9 cellular contexts compared by ENCODE assay signal in the genomic region with DNA sequence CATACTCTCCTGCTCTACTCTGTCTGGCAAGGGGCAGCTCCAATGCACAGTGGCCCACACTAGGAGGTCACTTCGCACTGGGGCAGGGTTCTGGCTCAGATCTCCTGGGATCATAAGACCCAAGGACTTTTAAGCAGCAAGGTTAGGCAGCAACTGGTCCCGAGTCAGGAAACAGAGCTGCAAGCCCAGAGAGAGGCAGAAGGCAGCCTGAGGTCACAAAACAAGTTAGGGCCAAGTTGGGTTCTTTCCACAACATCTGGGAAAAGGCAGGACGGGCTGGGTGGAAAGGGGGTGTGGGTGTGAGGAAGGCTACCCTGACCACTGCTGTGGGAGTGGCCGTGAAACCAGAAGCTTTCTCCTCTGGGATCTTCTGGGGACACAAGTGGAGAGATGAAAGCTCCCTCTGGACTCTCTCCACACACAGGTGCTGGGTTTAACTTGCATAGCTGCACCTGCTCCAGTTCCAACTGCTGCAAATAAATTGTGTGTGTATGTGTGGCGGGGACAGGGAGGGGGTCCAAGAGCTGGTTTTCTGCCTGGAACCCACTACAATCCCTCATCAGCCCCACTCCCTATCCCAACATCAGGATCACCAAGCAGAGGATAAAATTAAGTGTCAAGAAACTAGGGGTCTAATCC. TPM values are rescaled to one million over a fixed set of nuclear protein-coding genes. Genes with fewer than 3 reads are reported as not detected.
DNase-seq lines count a peak whose midpoint lies in the region; TF ChIP-seq lines count a peak whose summit lies in the region.
"Had no signal": no experiment of that assay in that cellular context is flagged by ENCODE, and none has a peak within 500 bp of the region (broad histone marks: within the 10 kb centered on the region; RNA-seq: fewer than 3 reads in every experiment).

No MANE protein-coding gene starts in this region.

- H3K27me3 Mint-ChIP-seq in immature natural killer cell (ENCODE audit: low read depth in 3 of 3): peaks cover 19 to 42% (median 38%) of the 10 kb centered on the region in 3 donors
- no peaks in the 10 kb centered on the region for H3K27me3 Mint-ChIP-seq in osteocyte (ENCODE audit: unreplicated experiment)

- H3K36me3 Mint-ChIP-seq in immature natural killer cell: peaks cover under 1 to 12% (median 6%) of the 10 kb centered on the region in 3 donors
- no peaks in the 10 kb centered on the region for H3K36me3 Mint-ChIP-seq in osteocyte (ENCODE audit: unreplicated experiment)

- H3K4me1 ChIP-seq in tibial nerve (peaks cover 0 to 38% (median 17%) of the 10 kb centered on the region in 4 donors), ovary (ENCODE audit: insufficient read depth) (no peaks in the 10 kb centered on the region)

- TF ChIP-seq CTCF in tibial nerve (IDR thresholded peaks at IDR 0.05) (no peak), osteocyte (IDR thresholded peaks at IDR 0.05) (no peak), ovary (IDR thresholded peaks at IDR 0.05) (no peak)

- H3K36me3 ChIP-seq in tibial nerve (no peaks in the 10 kb centered on the region), ovary (no peaks in the 10 kb centered on the region)

- H3K27me3 ChIP-seq in tibial nerve: peaks cover 0 to 15% of the 10 kb centered on the region in 2 donors
- H3K27me3 ChIP-seq in ovary: no peaks in the 10 kb centered on the region

- H3K4me1 Mint-ChIP-seq in immature natural killer cell (peaks cover 77% of the 10 kb centered on the region in 2 donors), osteocyte (ENCODE audit: unreplicated experiment) (peaks cover 5% of the 10 kb centered on the region)

- peak overlapping the region; percentile 85 to 95 (median 93) for H3K4me3 Mint-ChIP-seq in immature natural killer cell
- no peak overlapping the region for H3K4me3 Mint-ChIP-seq in osteocyte (ENCODE audit: unreplicated experiment)

- intact Hi-C loops in ovary (cut with DNase I): no loop called here

- H3K9me3 ChIP-seq in tibial nerve: no peaks in the 10 kb centered on the region
- H3K9me3 ChIP-seq in ovary: no peaks in the 10 kb centered on the region

- TF ChIP-seq EP300 in tibial nerve (IDR thresholded peaks at IDR 0.05) (no peak), ovary (IDR thresholded peaks at IDR 0.05) (no peak)

- TF ChIP-seq POLR2A in tibial nerve (IDR thresholded peaks at IDR 0.05) (no peak), ovary (IDR thresholded peaks at IDR 0.05) (no peak)

- peak overlapping the region; percentile 94 to 99 (median 96) for H3K27ac Mint-ChIP-seq in immature natural killer cell
- H3K27ac Mint-ChIP-seq in osteocyte (ENCODE audit: unreplicated experiment): no peak overlapping the region

- peaks cover 0 to 3% (median 0%) of the 10 kb centered on the region in 6 donors for H3K9me3 Mint-ChIP-seq in immature natural killer cell
- H3K9me3 Mint-ChIP-seq in osteocyte (ENCODE audit: unreplicated experiment): no peaks in the 10 kb centered on the region

- DNase-seq in activated T-cell treated with anti-CD3 and anti-CD28 coated beads, Interleukin-2, amount 50 U/mL, for 1 hour: peak; percentile 49
- DNase-seq in activated T-cell treated with anti-CD3 and anti-CD28 coated beads for 4 hours (no peak), immature natural killer cell (no peak), tibial nerve (ENCODE audit: low spot score in 2 of 2) (no peak), NCI-H2196 (lab: John Stamatoyannopoulos, UW; ENCODE audit: unreplicated experiment) (no peak), osteocyte (ENCODE audit: extremely low spot score, unreplicated experiment) (no peak), ovary (no peak)
- peak; percentile 71 for DNase-seq in activated CD8-positive, alpha-beta memory T cell treated with anti-CD3 and anti-CD28 coated beads, Interleukin-2, amount 50 U/mL, for 48 hours

- peak overlapping the region in 3 of 4 donors; percentile 77 to 89 (median 78) for H3K27ac ChIP-seq in tibial nerve
- no peak overlapping the region for H3K27ac ChIP-seq in ovary

- H3K4me3 ChIP-seq in tibial nerve (no peak overlapping the region), ovary (no peak overlapping the region)

- 36 to 47% methylated on average over 5 of the region's 5 CpGs for WGBS in tibial nerve, 2 donors
- WGBS in ovary, 3 donors: 28 to 38% (median 35%) methylated on average over 5 of the region's 5 CpGs

RNA-seq across cellular contexts. Expression of a gene that starts 8.0 kb away (rescaled TPM):
- polyA plus RNA-seq in immature natural killer cell: 10 to 100 TPM in 1 of 3 donors, 1 to 10 TPM in 2; 7.1 to 32.1 (median 8.4) TPM
- total RNA-seq in tibial nerve: 10 to 100 TPM; 11.4 to 16.3 (median 13.0) TPM
- total RNA-seq in osteocyte: 0.05 TPM in 1 of 2 replicates, not detected in the other
- total RNA-seq in ovary: 10 to 100 TPM; 22.8 to 49.1 (median 37.5) TPM
- polyA plus RNA-seq in ovary: 10 to 100 TPM in 1 of 2 donors, 1 to 10 TPM in 1; 8.3 to 46.2 TPM

RNA-seq across cellular contexts. Expression of a gene that starts 15.4 kb away (rescaled TPM):
- polyA plus RNA-seq in immature natural killer cell: 100 to 1,000 TPM; 133 to 170 (median 136) TPM
- total RNA-seq in tibial nerve: 10 to 100 TPM; 34.5 to 38.0 (median 35.2) TPM
- 77.0 and 80.6 TPM in 2 replicates for total RNA-seq in osteocyte
- total RNA-seq in ovary: 10 to 100 TPM; 43.7 to 73.6 (median 50.0) TPM
- 100 to 1,000 TPM in 1 of 2 donors, 10 to 100 TPM in 1; 86.2 to 182 TPM for polyA plus RNA-seq in ovary

RNA-seq across cellular contexts. Expression of a gene that starts 55.8 kb away (rescaled TPM):
- polyA plus RNA-seq in immature natural killer cell (not detected), ovary (under 1 TPM; 0.02 to 0.05 TPM)
- total RNA-seq in tibial nerve (not detected), osteocyte (not detected in 2 replicates), ovary (under 1 TPM in 3 of 7 donors, not detected in 4; 0.11 to 0.67 (median 0.15) TPM)
- polyA plus RNA-seq: neural cell had no signal

Comparison
In these comparisons a context has a peak if more than half of its experiments do, and no peak if none do; other contexts are left out.
1. DNase-seq: peak in activated T-cell treated with anti-CD3 and anti-CD28 coated beads, Interleukin-2, amount 50 U/mL, for 1 hour (single experiment) and activated CD8-positive, alpha-beta memory T cell treated with anti-CD3 and anti-CD28 coated beads, Interleukin-2, amount 50 U/mL, for 48 hours (single experiment); none in activated T-cell treated with anti-CD3 and anti-CD28 coated beads for 4 hours (single experiment), immature natural killer cell (0 of 3), tibial nerve (0 of 2), NCI-H2196 (single experiment), osteocyte (single experiment) and ovary (0 of 5).
2. H3K27ac ChIP-seq: peak in tibial nerve (3 of 4); none in ovary (0 of 2).
3. RNA of a gene that starts 8.0 kb away (total RNA-seq): 22.8 to 49.1 TPM in ovary and 11.4 to 16.3 TPM in tibial nerve; 0.05 TPM in osteocyte; every median in the first group is over 10 times any median in the second.